ENCODE assay signal across 1 cellular context in the genomic region with DNA sequence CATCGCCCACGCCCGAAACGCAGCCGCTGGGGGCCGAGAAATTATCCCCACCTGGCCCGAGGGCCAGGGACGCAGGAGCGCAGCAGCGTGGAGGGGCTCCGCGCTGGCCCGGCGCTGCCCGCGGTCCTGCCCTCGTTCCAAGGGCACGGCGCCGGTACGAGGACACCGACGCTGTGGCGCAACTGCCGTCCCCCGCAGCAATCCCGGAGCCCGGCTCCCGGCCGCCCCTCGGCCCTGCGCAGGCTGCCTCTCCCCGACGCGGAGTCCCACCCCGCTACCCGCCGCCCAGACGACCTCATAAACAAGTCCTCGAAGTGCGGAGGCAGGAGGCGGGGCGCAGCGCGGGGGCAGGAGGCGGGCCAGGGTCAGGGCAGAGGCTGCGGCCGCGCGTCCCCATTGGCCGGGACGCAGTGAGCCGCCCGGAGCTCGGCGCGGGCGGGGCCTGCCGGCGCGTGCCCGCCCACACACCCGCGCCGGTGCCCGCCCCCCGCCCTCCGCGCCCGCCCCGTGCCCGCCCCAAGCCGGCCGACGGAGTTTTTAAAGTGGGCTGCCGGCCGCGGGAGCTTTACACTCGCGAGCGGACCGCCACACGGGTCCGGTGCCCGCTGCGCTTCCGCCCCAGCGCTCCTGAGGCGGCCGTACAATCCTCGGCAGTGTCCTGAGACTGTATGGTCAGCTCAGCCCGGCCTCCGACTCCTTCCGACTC.
TF ChIP-seq lines count a peak whose summit lies in the region.

Gene EPAS1, plus strand, starts transcription at position 568 of the 706 bp plus-strand sequence. CDS start 505 bp downstream, outside the sequence.

TF ChIP-seq in GM12878, 131 proteins besides CTCF, POLR2A, EP300 and RAD21 (continued from another document):
- TF ChIP-seq PKNOX1 (IDR thresholded peaks at IDR 0.05) (no peak), PRDM15 (CRISPR knock-in tag; IDR thresholded peaks at IDR 0.05) (no peak), TCF12 (IDR thresholded peaks at IDR 0.05; ENCODE audit: low read depth, low read length) (0 out of 2 replicates have a peak, but pooled peaks have one; percentile 26), TCF7 (IDR thresholded peaks at IDR 0.05; ENCODE audit: borderline replicate concordance) (no peak), MEF2A (IDR thresholded peaks at IDR 0.05; ENCODE audit: insufficient read depth, low read depth, low read length) (no peak), E2F8 (IDR thresholded peaks at IDR 0.05; ENCODE audit: low read depth, partially characterized antibody) (no peak), RUNX3 (IDR thresholded peaks at IDR 0.05; ENCODE audit: low read length) (no peak), EGR1 (IDR thresholded peaks at IDR 0.05; ENCODE audit: borderline replicate concordance in 1 of 2, low read depth in 2 of 2, low read length in 2 of 2) (peak in 1 of 2 experiments; percentile 82; a peak in 2 of 3 replicates), CEBPB (IDR thresholded peaks at IDR 0.05; ENCODE audit: borderline replicate concordance in 1 of 2, low read depth in 2 of 2, low read length in 2 of 2) (no peak), LARP7 (IDR thresholded peaks at IDR 0.05) (0 out of 2 replicates have a peak, but pooled peaks have one; percentile 52), SREBF1 (IDR thresholded peaks at IDR 0.05; ENCODE audit: low read length) (no peak)
- TF ChIP-seq, protein P1, sequence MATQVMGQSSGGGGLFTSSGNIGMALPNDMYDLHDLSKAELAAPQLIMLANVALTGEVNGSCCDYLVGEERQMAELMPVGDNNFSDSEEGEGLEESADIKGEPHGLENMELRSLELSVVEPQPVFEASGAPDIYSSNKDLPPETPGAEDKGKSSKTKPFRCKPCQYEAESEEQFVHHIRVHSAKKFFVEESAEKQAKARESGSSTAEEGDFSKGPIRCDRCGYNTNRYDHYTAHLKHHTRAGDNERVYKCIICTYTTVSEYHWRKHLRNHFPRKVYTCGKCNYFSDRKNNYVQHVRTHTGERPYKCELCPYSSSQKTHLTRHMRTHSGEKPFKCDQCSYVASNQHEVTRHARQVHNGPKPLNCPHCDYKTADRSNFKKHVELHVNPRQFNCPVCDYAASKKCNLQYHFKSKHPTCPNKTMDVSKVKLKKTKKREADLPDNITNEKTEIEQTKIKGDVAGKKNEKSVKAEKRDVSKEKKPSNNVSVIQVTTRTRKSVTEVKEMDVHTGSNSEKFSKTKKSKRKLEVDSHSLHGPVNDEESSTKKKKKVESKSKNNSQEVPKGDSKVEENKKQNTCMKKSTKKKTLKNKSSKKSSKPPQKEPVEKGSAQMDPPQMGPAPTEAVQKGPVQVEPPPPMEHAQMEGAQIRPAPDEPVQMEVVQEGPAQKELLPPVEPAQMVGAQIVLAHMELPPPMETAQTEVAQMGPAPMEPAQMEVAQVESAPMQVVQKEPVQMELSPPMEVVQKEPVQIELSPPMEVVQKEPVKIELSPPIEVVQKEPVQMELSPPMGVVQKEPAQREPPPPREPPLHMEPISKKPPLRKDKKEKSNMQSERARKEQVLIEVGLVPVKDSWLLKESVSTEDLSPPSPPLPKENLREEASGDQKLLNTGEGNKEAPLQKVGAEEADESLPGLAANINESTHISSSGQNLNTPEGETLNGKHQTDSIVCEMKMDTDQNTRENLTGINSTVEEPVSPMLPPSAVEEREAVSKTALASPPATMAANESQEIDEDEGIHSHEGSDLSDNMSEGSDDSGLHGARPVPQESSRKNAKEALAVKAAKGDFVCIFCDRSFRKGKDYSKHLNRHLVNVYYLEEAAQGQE (IDR thresholded peaks at IDR 0.05; ENCODE audit: low read depth, low read length), result 0 out of 2 replicates have a peak, but pooled peaks have one; percentile 41
- TF ChIP-seq, protein P2, sequence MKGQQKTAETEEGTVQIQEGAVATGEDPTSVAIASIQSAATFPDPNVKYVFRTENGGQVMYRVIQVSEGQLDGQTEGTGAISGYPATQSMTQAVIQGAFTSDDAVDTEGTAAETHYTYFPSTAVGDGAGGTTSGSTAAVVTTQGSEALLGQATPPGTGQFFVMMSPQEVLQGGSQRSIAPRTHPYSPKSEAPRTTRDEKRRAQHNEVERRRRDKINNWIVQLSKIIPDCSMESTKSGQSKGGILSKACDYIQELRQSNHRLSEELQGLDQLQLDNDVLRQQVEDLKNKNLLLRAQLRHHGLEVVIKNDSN (IDR thresholded peaks at IDR 0.05; ENCODE audit: borderline replicate concordance, extremely low read length, insufficient read depth, low read depth, low read length), result no peak
- TF ChIP-seq, protein P3, sequence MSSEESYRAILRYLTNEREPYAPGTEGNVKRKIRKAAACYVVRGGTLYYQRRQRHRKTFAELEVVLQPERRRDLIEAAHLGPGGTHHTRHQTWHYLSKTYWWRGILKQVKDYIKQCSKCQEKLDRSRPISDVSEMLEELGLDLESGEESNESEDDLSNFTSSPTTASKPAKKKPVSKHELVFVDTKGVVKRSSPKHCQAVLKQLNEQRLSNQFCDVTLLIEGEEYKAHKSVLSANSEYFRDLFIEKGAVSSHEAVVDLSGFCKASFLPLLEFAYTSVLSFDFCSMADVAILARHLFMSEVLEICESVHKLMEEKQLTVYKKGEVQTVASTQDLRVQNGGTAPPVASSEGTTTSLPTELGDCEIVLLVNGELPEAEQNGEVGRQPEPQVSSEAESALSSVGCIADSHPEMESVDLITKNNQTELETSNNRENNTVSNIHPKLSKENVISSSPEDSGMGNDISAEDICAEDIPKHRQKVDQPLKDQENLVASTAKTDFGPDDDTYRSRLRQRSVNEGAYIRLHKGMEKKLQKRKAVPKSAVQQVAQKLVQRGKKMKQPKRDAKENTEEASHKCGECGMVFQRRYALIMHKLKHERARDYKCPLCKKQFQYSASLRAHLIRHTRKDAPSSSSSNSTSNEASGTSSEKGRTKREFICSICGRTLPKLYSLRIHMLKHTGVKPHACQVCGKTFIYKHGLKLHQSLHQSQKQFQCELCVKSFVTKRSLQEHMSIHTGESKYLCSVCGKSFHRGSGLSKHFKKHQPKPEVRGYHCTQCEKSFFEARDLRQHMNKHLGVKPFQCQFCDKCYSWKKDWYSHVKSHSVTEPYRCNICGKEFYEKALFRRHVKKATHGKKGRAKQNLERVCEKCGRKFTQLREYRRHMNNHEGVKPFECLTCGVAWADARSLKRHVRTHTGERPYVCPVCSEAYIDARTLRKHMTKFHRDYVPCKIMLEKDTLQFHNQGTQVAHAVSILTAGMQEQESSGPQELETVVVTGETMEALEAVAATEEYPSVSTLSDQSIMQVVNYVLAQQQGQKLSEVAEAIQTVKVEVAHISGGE (CRISPR knock-in tag; IDR thresholded peaks at IDR 0.05), result no peak
